1 cellular context compared by ENCODE assay signal in genomic region chr2:38603402-38604265, GRCh38.
TF ChIP-seq lines count a peak whose summit lies in the region.

No MANE protein-coding gene starts in this region.

TF ChIP-seq in K562, 482 proteins besides CTCF, POLR2A, EP300 and RAD21 (continued from another document and continues in another):
- TF ChIP-seq ZNF740 (CRISPR knock-in tag; IDR thresholded peaks at IDR 0.05) (no peak), ZNF740 (tag; IDR thresholded peaks at IDR 0.05) (no peak), SMARCE1 (IDR thresholded peaks at IDR 0.05) (peak; percentile 35; the same call in 1 of the 2 replicates), SNRNP70 (optimal IDR thresholded peaks at IDR 0.05; ENCODE audit: low read depth, low read length) (no peak), ZBTB9 (CRISPR knock-in tag; IDR thresholded peaks at IDR 0.05) (no peak), SMAD3 (CRISPR knock-in tag; conservative IDR thresholded peaks at IDR 0.05) (no peak), ZBTB8A (IDR thresholded peaks at IDR 0.05; ENCODE audit: partially characterized antibody) (no peak), U2AF1 (optimal IDR thresholded peaks at IDR 0.05; ENCODE audit: low read depth, low read length) (no peak), FOXO4 (CRISPR knock-in tag; IDR thresholded peaks at IDR 0.05) (no peak), ZNF609 (CRISPR knock-in tag; IDR thresholded peaks at IDR 0.05; ENCODE audit: borderline replicate concordance) (peak; percentile 49; the same call in 1 of the 2 replicates), NFE2L1 (tag; IDR thresholded peaks at IDR 0.05; ENCODE audit: borderline replicate concordance, low read depth) (no peak), ZFP91 (CRISPR knock-in tag; IDR thresholded peaks at IDR 0.05) (no peak), HIVEP1 (CRISPR knock-in tag; IDR thresholded peaks at IDR 0.05) (no peak), HMG20A (CRISPR knock-in tag; conservative IDR thresholded peaks at IDR 0.05) (no peak), MAX (CRISPR knock-in tag; IDR thresholded peaks at IDR 0.05) (peak; percentile 92), ZNF23 (CRISPR knock-in tag; IDR thresholded peaks at IDR 0.05) (no peak), TCFL5 (CRISPR knock-in tag; conservative IDR thresholded peaks at IDR 0.05) (no peak), ZC3H11A (IDR thresholded peaks at IDR 0.05; ENCODE audit: low read depth, low read length) (no peak), MYBL2 (IDR thresholded peaks at IDR 0.05; ENCODE audit: low read depth) (peak; percentile 41; the same call in 1 of the 2 replicates), MYBL2 (CRISPR knock-in tag; IDR thresholded peaks at IDR 0.05; ENCODE audit: borderline replicate concordance) (no peak), EGR1 (conservative IDR thresholded peaks at IDR 0.05) (no peak), ERF (CRISPR knock-in tag; IDR thresholded peaks at IDR 0.05) (no peak), ZBTB1 (CRISPR knock-in tag; IDR thresholded peaks at IDR 0.05; ENCODE audit: borderline replicate concordance, low read depth) (no peak), FOXJ2 (tag; IDR thresholded peaks at IDR 0.05) (peak; percentile 37; the same call in 1 of the 2 replicates), HDGF (IDR thresholded peaks at IDR 0.05) (no peak), ZNF77 (CRISPR knock-in tag; IDR thresholded peaks at IDR 0.05) (no peak), ZNF174 (CRISPR knock-in tag; IDR thresholded peaks at IDR 0.05) (no peak), PREB (CRISPR knock-in tag; IDR thresholded peaks at IDR 0.05) (no peak), CBFA2T3 (IDR thresholded peaks at IDR 0.05) (no peak), ZNF507 (tag; conservative IDR thresholded peaks at IDR 0.05) (no peak), ZBTB2 (IDR thresholded peaks at IDR 0.05) (no peak), ZNF140 (CRISPR knock-in tag; IDR thresholded peaks at IDR 0.05) (no peak), PYGO2 (tag; IDR thresholded peaks at IDR 0.05) (no peak)
- TF ChIP-seq, protein P1, sequence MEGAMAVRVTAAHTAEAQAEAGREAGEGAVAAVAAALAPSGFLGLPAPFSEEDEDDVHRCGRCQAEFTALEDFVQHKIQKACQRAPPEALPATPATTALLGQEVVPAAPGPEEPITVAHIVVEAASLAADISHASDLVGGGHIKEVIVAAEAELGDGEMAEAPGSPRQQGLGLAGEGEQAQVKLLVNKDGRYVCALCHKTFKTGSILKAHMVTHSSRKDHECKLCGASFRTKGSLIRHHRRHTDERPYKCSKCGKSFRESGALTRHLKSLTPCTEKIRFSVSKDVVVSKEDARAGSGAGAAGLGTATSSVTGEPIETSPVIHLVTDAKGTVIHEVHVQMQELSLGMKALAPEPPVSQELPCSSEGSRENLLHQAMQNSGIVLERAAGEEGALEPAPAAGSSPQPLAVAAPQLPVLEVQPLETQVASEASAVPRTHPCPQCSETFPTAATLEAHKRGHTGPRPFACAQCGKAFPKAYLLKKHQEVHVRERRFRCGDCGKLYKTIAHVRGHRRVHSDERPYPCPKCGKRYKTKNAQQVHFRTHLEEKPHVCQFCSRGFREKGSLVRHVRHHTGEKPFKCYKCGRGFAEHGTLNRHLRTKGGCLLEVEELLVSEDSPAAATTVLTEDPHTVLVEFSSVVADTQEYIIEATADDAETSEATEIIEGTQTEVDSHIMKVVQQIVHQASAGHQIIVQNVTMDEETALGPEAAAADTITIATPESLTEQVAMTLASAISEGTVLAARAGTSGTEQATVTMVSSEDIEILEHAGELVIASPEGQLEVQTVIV (CRISPR knock-in tag; IDR thresholded peaks at IDR 0.05; ENCODE audit: borderline replicate concordance): no peak
- TF ChIP-seq, protein P2, sequence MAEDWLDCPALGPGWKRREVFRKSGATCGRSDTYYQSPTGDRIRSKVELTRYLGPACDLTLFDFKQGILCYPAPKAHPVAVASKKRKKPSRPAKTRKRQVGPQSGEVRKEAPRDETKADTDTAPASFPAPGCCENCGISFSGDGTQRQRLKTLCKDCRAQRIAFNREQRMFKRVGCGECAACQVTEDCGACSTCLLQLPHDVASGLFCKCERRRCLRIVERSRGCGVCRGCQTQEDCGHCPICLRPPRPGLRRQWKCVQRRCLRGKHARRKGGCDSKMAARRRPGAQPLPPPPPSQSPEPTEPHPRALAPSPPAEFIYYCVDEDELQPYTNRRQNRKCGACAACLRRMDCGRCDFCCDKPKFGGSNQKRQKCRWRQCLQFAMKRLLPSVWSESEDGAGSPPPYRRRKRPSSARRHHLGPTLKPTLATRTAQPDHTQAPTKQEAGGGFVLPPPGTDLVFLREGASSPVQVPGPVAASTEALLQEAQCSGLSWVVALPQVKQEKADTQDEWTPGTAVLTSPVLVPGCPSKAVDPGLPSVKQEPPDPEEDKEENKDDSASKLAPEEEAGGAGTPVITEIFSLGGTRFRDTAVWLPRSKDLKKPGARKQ (CRISPR knock-in tag; IDR thresholded peaks at IDR 0.05): no peak
- TF ChIP-seq, protein P3, sequence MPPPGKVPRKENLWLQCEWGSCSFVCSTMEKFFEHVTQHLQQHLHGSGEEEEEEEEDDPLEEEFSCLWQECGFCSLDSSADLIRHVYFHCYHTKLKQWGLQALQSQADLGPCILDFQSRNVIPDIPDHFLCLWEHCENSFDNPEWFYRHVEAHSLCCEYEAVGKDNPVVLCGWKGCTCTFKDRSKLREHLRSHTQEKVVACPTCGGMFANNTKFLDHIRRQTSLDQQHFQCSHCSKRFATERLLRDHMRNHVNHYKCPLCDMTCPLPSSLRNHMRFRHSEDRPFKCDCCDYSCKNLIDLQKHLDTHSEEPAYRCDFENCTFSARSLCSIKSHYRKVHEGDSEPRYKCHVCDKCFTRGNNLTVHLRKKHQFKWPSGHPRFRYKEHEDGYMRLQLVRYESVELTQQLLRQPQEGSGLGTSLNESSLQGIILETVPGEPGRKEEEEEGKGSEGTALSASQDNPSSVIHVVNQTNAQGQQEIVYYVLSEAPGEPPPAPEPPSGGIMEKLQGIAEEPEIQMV (tag; conservative IDR thresholded peaks at IDR 0.05; ENCODE audit: low read depth): no peak
- TF ChIP-seq, protein P4, sequence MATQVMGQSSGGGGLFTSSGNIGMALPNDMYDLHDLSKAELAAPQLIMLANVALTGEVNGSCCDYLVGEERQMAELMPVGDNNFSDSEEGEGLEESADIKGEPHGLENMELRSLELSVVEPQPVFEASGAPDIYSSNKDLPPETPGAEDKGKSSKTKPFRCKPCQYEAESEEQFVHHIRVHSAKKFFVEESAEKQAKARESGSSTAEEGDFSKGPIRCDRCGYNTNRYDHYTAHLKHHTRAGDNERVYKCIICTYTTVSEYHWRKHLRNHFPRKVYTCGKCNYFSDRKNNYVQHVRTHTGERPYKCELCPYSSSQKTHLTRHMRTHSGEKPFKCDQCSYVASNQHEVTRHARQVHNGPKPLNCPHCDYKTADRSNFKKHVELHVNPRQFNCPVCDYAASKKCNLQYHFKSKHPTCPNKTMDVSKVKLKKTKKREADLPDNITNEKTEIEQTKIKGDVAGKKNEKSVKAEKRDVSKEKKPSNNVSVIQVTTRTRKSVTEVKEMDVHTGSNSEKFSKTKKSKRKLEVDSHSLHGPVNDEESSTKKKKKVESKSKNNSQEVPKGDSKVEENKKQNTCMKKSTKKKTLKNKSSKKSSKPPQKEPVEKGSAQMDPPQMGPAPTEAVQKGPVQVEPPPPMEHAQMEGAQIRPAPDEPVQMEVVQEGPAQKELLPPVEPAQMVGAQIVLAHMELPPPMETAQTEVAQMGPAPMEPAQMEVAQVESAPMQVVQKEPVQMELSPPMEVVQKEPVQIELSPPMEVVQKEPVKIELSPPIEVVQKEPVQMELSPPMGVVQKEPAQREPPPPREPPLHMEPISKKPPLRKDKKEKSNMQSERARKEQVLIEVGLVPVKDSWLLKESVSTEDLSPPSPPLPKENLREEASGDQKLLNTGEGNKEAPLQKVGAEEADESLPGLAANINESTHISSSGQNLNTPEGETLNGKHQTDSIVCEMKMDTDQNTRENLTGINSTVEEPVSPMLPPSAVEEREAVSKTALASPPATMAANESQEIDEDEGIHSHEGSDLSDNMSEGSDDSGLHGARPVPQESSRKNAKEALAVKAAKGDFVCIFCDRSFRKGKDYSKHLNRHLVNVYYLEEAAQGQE (CRISPR knock-in tag; IDR thresholded peaks at IDR 0.05; ENCODE audit: low read depth): no peak
